ENCODE assay signal across 21 cellular contexts in the genomic region with DNA sequence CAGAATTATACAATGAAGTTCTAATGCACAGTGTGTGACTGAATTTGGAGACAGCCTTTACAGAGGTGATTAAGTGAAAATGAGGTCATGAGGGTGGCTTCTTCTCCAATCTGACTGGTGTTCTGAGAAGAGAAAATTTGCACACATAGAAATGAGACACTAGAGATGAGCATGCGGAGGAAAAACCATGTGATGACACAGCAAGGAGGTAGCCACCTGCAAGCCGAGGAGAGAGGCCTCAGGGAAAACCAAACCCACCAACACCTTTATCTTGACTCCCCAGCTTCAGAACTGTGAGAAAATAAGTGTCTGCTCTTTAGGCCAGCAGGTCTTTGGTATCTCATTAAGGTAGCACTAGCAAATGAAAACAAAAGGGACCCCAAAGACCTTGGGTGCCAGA.
A peak's percentile ranks its signal among the peaks of the same experiment; 100 is the strongest.
DNase-seq lines count a peak whose midpoint lies in the region; ATAC-seq, FAIRE-seq and TF ChIP-seq lines count a peak whose summit lies in the region.
"Had no signal": no experiment of that assay in that cellular context is flagged by ENCODE, and none has a peak within 500 bp of the region (broad histone marks: within the 10 kb centered on the region; RNA-seq: fewer than 3 reads in every experiment).

No MANE protein-coding gene starts in this region.

- peaks cover 0 to 15% (median 0%) of the 10 kb centered on the region in 7 donors for H3K4me1 Mint-ChIP-seq in naive thymus-derived CD4-positive, alpha-beta T cell
- no peaks in the 10 kb centered on the region for H3K4me1 Mint-ChIP-seq in osteocyte (ENCODE audit: unreplicated experiment)

- no peak overlapping the region for H3K4me3 Mint-ChIP-seq in naive thymus-derived CD4-positive, alpha-beta T cell
- no peak overlapping the region for H3K4me3 Mint-ChIP-seq in osteocyte (ENCODE audit: unreplicated experiment)
- H3K4me3 Mint-ChIP-seq: CD4-positive, CD25-positive, alpha-beta regulatory T cell; GM23338 had no signal

- H3K27ac ChIP-seq in K562 (ENCODE audit: extremely low read depth, low read depth, low read length) = no peak overlapping the region
- H3K27ac ChIP-seq in naive thymus-derived CD4-positive, alpha-beta T cell (ENCODE audit: low read depth, low read length) = no peak overlapping the region
- H3K27ac ChIP-seq: HL-60 had no signal

- H3K4me2 ChIP-seq in K562 (ENCODE audit: insufficient read depth, low read length) = no peak overlapping the region
- H3K4me2 ChIP-seq: GM23338 had no signal

- in situ Hi-C loops in K562 (cut with MboI) = no loop called here

- H2AFZ ChIP-seq in K562 (ENCODE audit: low read depth, low read length) = no peak overlapping the region
- H2AFZ ChIP-seq: GM23338 had no signal

- H3K36me3 Mint-ChIP-seq in naive thymus-derived CD4-positive, alpha-beta T cell = no peaks in the 10 kb centered on the region
- H3K36me3 Mint-ChIP-seq in osteocyte (ENCODE audit: unreplicated experiment) = no peaks in the 10 kb centered on the region
- H3K36me3 Mint-ChIP-seq: CD4-positive, CD25-positive, alpha-beta regulatory T cell had no signal

- CTCF ChIA-PET in K562 (lab: Yijun Ruan, JAX; ENCODE audit: low intra/inter-chr PET ratio) = interaction anchor here (0.6 to 1.4 kb wide), 3 partner anchors 9 to 45 kb away, joined by 3 to 9 read pairs (median 5); no protein-coding TSS in a partner anchor
- CTCF ChIA-PET in naive thymus-derived CD4-positive, alpha-beta T cell (lab: Charles Lee) = interaction anchor here (1.4 kb wide), 1 partner anchor 16 kb away, joined by 3 read pairs; no protein-coding TSS in a partner anchor

- peaks cover 5 to 23% of the 10 kb centered on the region in 2 experiments; a peak in 4 of 5 replicates for H3K27me3 ChIP-seq in K562 (ENCODE audit: control insufficient read depth in 2 of 2, insufficient read depth in 2 of 2, low read length in 2 of 2)
- H3K27me3 ChIP-seq in naive thymus-derived CD4-positive, alpha-beta T cell (ENCODE audit: control insufficient read depth in 2 of 2, insufficient read depth in 2 of 2, low read length in 2 of 2) = peaks cover 0 to 4% of the 10 kb centered on the region in 2 donors

- 2% methylated on average over 2 of the region's 2 CpGs for WGBS in K562 (ENCODE audit: insufficient coverage, low coverage, missing lambda C conversion rate)

- no peaks in the 10 kb centered on the region for H3K36me3 ChIP-seq in K562 (ENCODE audit: control insufficient read depth, insufficient read depth, low read length)
- H3K36me3 ChIP-seq in naive thymus-derived CD4-positive, alpha-beta T cell (ENCODE audit: control insufficient read depth in 2 of 3, insufficient read depth in 3 of 3, low read length in 3 of 3) = no peaks in the 10 kb centered on the region
- H3K36me3 ChIP-seq: BE2C had no signal

- H3K9me3 ChIP-seq in K562 (replicated peaks; ENCODE audit: control insufficient read depth, insufficient read depth, low read depth, low read length) = no peaks in the 10 kb centered on the region
- H3K9me3 ChIP-seq in naive thymus-derived CD4-positive, alpha-beta T cell (ENCODE audit: control insufficient read depth in 2 of 3, low read length in 3 of 3) = no peaks in the 10 kb centered on the region
- H3K9me3 ChIP-seq: BE2C had no signal

- intact Hi-C loops in K562 (cut with micrococcal nuclease) = loop anchor here (2.0 kb wide), 1 partner anchor 19 kb away; no protein-coding TSS in a partner anchor
- intact Hi-C loops in naive thymus-derived CD4-positive, alpha-beta T cell (cut with micrococcal nuclease) = no loop called here

- H3K27ac Mint-ChIP-seq in naive thymus-derived CD4-positive, alpha-beta T cell = no peak overlapping the region
- H3K27ac Mint-ChIP-seq in osteocyte (ENCODE audit: unreplicated experiment) = no peak overlapping the region
- H3K27ac Mint-ChIP-seq: GM23338 had no signal

- peaks cover 0 to 15% of the 10 kb centered on the region in 2 experiments; a peak in 1 of 5 replicates for H3K4me1 ChIP-seq in K562 (replicated peaks in 1 of 2; ENCODE audit: control insufficient read depth in 2 of 2, insufficient read depth in 2 of 2, low read length in 2 of 2)
- peaks cover 0 to 57% of the 10 kb centered on the region in 2 donors for H3K4me1 ChIP-seq in naive thymus-derived CD4-positive, alpha-beta T cell (ENCODE audit: control insufficient read depth in 2 of 2, insufficient read depth in 2 of 2, low read length in 2 of 2)
- H3K4me1 ChIP-seq: BE2C had no signal

- peaks cover 15 to 38% (median 20%) of the 10 kb centered on the region in 5 donors for H3K27me3 Mint-ChIP-seq in naive thymus-derived CD4-positive, alpha-beta T cell
- peaks cover 35% of the 10 kb centered on the region for H3K27me3 Mint-ChIP-seq in osteocyte (ENCODE audit: unreplicated experiment)

- ATAC-seq in K562 = no peak
- ATAC-seq in naive thymus-derived CD4-positive, alpha-beta T cell = peak; percentile 29
- ATAC-seq: GM12878 had no signal

- no peak for TF ChIP-seq RAD21 in K562 (CRISPR knock-in tag; conservative IDR thresholded peaks at IDR 0.05 in 1 of 2, IDR thresholded peaks at IDR 0.05 in 1 of 2)

- no peak overlapping the region for H3K4me3 ChIP-seq in K562
- H3K4me3 ChIP-seq in naive thymus-derived CD4-positive, alpha-beta T cell (ENCODE audit: low read length) = no peak overlapping the region
- H3K4me3 ChIP-seq: GM12878, GM23338 had no signal

- H3K79me2 ChIP-seq in K562 (ENCODE audit: control insufficient read depth, insufficient read depth, low read length) = no peaks in the 10 kb centered on the region

- no peak overlapping the region for H3K9ac ChIP-seq in K562 (ENCODE audit: insufficient read depth in 1 of 2, low read depth in 2 of 2, low read length in 2 of 2)

- H4K20me1 ChIP-seq in K562 (replicated peaks; ENCODE audit: control insufficient read depth, insufficient read depth, low read length) = peaks cover 4% of the 10 kb centered on the region

- no peak for TF ChIP-seq EP300 in K562 (IDR thresholded peaks at IDR 0.05; ENCODE audit: low read length)

- H3K9me3 Mint-ChIP-seq in naive thymus-derived CD4-positive, alpha-beta T cell = no peaks in the 10 kb centered on the region
- H3K9me3 Mint-ChIP-seq in osteocyte (ENCODE audit: unreplicated experiment) = no peaks in the 10 kb centered on the region
- H3K9me3 Mint-ChIP-seq: CD4-positive, CD25-positive, alpha-beta regulatory T cell; GM23338 had no signal

- no peak for TF ChIP-seq CTCF in K562 (IDR thresholded peaks at IDR 0.05 in 2 of 3, conservative IDR thresholded peaks at IDR 0.05 in 1 of 3; ENCODE audit: insufficient read depth in 2 of 3, low read depth in 1 of 3, low read length in 3 of 3)
- TF ChIP-seq CTCF in osteocyte (IDR thresholded peaks at IDR 0.05) = no peak

- FAIRE-seq in K562 (lab: Jason Lieb, UNC) = no peak
- FAIRE-seq: A204.1, GM12878, H54 had no signal

- DNase-seq in activated gamma-delta T cell treated with Interleukin-2 at 50 U/mL for 16 hours (peak; percentile 36), activated gamma-delta T cell (lab: John Stamatoyannopoulos, UW) (no peak), K562 (ENCODE audit: extremely low read depth in 1 of 4, low spot score in 3 of 4) (no peak), osteocyte (ENCODE audit: extremely low spot score, unreplicated experiment) (no peak), GM19240 (ENCODE audit: insufficient read length, low spot score) (no peak), NCI-H2107 treated with DMSO at 0.1 percent for 48 hours (lab: John Stamatoyannopoulos, UW; ENCODE audit: unreplicated experiment) (no peak)
- DNase-seq in naive thymus-derived CD4-positive, alpha-beta T cell = no peak
- DNase-seq: ACHN; BE2C; C1 segment of cervical spinal cord; Calu3; CD4-positive, CD25-positive, alpha-beta regulatory T cell; DMS53; DND-41; EL; HCEC 1CT had no signal

- POLR2A ChIA-PET in K562 (lab: Yijun Ruan, JAX) = interaction anchor here (1.1 to 5.3 kb wide), 4 partner anchors 8 to 34 kb away, joined by 3 to 41 read pairs (median 6); no protein-coding TSS in a partner anchor
- POLR2A ChIA-PET in naive thymus-derived CD4-positive, alpha-beta T cell (lab: Charles Lee) = no interaction called here

- H3K9me1 ChIP-seq in K562 (ENCODE audit: control insufficient read depth, insufficient read depth, low read length) = no peaks in the 10 kb centered on the region

- BruUV-seq in K562 (replicated peaks; lab: Mats Ljungman, UMichigan) = no TSS peak

- no peak for TF ChIP-seq POLR2A in K562 (conservative IDR thresholded peaks at IDR 0.05)

TF ChIP-seq in K562, 482 proteins besides CTCF, POLR2A, EP300 and RAD21 (continues in another document):
- TF ChIP-seq ZNF780A (CRISPR knock-in tag; IDR thresholded peaks at IDR 0.05) (no peak), ZC3H8 (IDR thresholded peaks at IDR 0.05) (no peak), PML (IDR thresholded peaks at IDR 0.05; ENCODE audit: low read length) (no peak), ZFPM2 (CRISPR knock-in tag; IDR thresholded peaks at IDR 0.05) (no peak), GABPB1 (CRISPR knock-in tag; IDR thresholded peaks at IDR 0.05) (no peak), ZNF282 (CRISPR knock-in tag; IDR thresholded peaks at IDR 0.05) (no peak), FUS (optimal IDR thresholded peaks at IDR 0.05; ENCODE audit: low read depth, low read length) (no peak), ZNF143 (CRISPR knock-in tag; IDR thresholded peaks at IDR 0.05) (no peak), CHCHD3 (CRISPR knock-in tag; IDR thresholded peaks at IDR 0.05) (no peak), CBX8 (IDR thresholded peaks at IDR 0.05; ENCODE audit: borderline replicate concordance, extremely low read depth, low read depth, low read length, poor library complexity, severe bottlenecking) (no peak), SMAD1 (IDR thresholded peaks at IDR 0.05; ENCODE audit: low read depth, low read length, partially characterized antibody) (no peak), CEBPG (CRISPR knock-in tag; IDR thresholded peaks at IDR 0.05) (peak; percentile 50; the same call in 1 of the 2 replicates), CEBPG (tag; conservative IDR thresholded peaks at IDR 0.05 in 1 of 2, IDR thresholded peaks at IDR 0.05 in 1 of 2) (no peak), ZNF124 (CRISPR knock-in tag; IDR thresholded peaks at IDR 0.05) (no peak), FOXA3 (CRISPR knock-in tag; conservative IDR thresholded peaks at IDR 0.05 in 1 of 2, IDR thresholded peaks at IDR 0.05 in 1 of 2) (no peak), FOSL1 (tag; conservative IDR thresholded peaks at IDR 0.05) (no peak), ZNF253 (CRISPR knock-in tag; conservative IDR thresholded peaks at IDR 0.05) (no peak)
- TF ChIP-seq, protein P1, sequence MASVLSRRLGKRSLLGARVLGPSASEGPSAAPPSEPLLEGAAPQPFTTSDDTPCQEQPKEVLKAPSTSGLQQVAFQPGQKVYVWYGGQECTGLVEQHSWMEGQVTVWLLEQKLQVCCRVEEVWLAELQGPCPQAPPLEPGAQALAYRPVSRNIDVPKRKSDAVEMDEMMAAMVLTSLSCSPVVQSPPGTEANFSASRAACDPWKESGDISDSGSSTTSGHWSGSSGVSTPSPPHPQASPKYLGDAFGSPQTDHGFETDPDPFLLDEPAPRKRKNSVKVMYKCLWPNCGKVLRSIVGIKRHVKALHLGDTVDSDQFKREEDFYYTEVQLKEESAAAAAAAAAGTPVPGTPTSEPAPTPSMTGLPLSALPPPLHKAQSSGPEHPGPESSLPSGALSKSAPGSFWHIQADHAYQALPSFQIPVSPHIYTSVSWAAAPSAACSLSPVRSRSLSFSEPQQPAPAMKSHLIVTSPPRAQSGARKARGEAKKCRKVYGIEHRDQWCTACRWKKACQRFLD (CRISPR knock-in tag; IDR thresholded peaks at IDR 0.05) = no peak
